In the genomic region with DNA sequence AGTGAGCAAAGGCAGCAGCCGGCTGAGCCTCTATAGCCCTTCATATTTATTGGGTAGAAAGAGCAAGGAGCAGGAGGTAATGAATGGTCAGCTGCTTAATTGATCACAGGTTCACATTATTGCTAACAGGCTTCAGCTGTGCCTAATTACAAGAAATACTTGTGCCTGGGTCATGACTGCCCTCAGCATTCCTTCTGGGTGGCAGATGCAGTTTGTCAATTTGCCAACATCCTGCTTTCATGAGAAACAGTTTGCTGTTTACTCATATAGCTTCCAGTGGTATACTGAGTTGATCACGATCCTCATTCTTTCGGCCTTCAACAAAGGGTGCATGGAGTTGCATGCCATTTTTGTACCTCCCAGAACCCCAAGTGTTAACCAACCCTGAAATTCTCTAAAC, we compare ENCODE assay signal across 19 cellular contexts.
DNase-seq lines count a peak whose midpoint lies in the region; ATAC-seq and TF ChIP-seq lines count a peak whose summit lies in the region.
"Had no signal": no experiment of that assay in that cellular context is flagged by ENCODE, and none has a peak within 500 bp of the region (broad histone marks: within the 10 kb centered on the region; RNA-seq: fewer than 3 reads in every experiment).

No MANE protein-coding gene starts in this region.

- H3K18ac ChIP-seq in trophoblast cell (ENCODE audit: low read length), result no peak overlapping the region

- no peak overlapping the region for H4K8ac ChIP-seq in trophoblast cell (ENCODE audit: low read depth, low read length)

- H2AK5ac ChIP-seq in trophoblast cell (ENCODE audit: low read length), result no peak overlapping the region

- H3K9me3 ChIP-seq in RWPE2 (ENCODE audit: severe bottlenecking), result no peaks in the 10 kb centered on the region
- H3K9me3 ChIP-seq in trophoblast cell (ENCODE audit: insufficient read depth, low read depth, low read length), result peaks cover 2% of the 10 kb centered on the region
- H3K9me3 ChIP-seq: BLaER1, Peyer's patch had no signal

- H3K4me2 ChIP-seq in trophoblast cell (ENCODE audit: low read length), result no peak overlapping the region
- H3K4me2 ChIP-seq: BLaER1 had no signal

- no peak overlapping the region for H4K12ac ChIP-seq in trophoblast cell (ENCODE audit: low read depth, low read length)

- DNase-seq in EL (peak; percentile 54), RWPE2 (ENCODE audit: low spot score) (no peak), fibroblast of gingiva (ENCODE audit: low read depth) (peak; percentile 69), trophoblast cell (peak in 1 of 2 donors; percentile 38), NCI-H187 treated with DMSO at 0.1 percent for 48 hours (lab: John Stamatoyannopoulos, UW) (no peak), NCI-H2196 (lab: John Stamatoyannopoulos, UW; ENCODE audit: unreplicated experiment) (no peak)
- DNase-seq: CD8-positive, alpha-beta memory T cell; H9; IMR-90; Kasumi-1; NCI-H1417; NCI-H2029; NCI-H2171 treated with DMSO at 0.1 percent for 48 hours; NCI-H510A; NCI-H82; Peyer's patch; SIG-M5 had no signal

- H3K79me2 ChIP-seq in trophoblast cell (ENCODE audit: control insufficient read depth, insufficient read depth, low read length, poor library complexity), result no peaks in the 10 kb centered on the region

- H2BK12ac ChIP-seq in trophoblast cell (ENCODE audit: low read length), result no peak overlapping the region

- no peak overlapping the region for H2AFZ ChIP-seq in trophoblast cell (ENCODE audit: insufficient read depth, low read length, poor library complexity)

- H3K36me3 ChIP-seq in RWPE2 (ENCODE audit: low read depth) (no peaks in the 10 kb centered on the region), trophoblast cell (ENCODE audit: control insufficient read depth in 1 of 2, insufficient read depth in 2 of 2, low read length in 2 of 2) (no peaks in the 10 kb centered on the region)
- H3K36me3 ChIP-seq: BLaER1, Peyer's patch had no signal

- ATAC-seq in RWPE2 (ENCODE audit: low read depth) (no peak), HG02852 (IDR thresholded peaks at IDR 0.05; ENCODE audit: unreplicated experiment) (no peak)

- no peak overlapping the region for H3K23ac ChIP-seq in trophoblast cell (ENCODE audit: low read length)

- no peak overlapping the region for H2BK5ac ChIP-seq in trophoblast cell (ENCODE audit: low read depth, low read length, poor library complexity)

- H3K4me3 ChIP-seq in RWPE2 (ENCODE audit: severe bottlenecking), result no peak overlapping the region
- H3K4me3 ChIP-seq in trophoblast cell (ENCODE audit: low read depth, low read length), result no peak overlapping the region
- H3K4me3 ChIP-seq: BLaER1, Peyer's patch had no signal

- no peak for TF ChIP-seq CTCF in RWPE2 (IDR thresholded peaks at IDR 0.05; ENCODE audit: poor library complexity, severe bottlenecking)

- no peak overlapping the region for H3K9ac ChIP-seq in trophoblast cell (ENCODE audit: low read length)
- H3K9ac ChIP-seq: BLaER1 had no signal

- peaks cover 49% of the 10 kb centered on the region for H3K4me1 ChIP-seq in RWPE2 (ENCODE audit: insufficient read depth, poor library complexity, severe bottlenecking)
- no peaks in the 10 kb centered on the region for H3K4me1 ChIP-seq in trophoblast cell (ENCODE audit: control insufficient read depth in 1 of 2, insufficient read depth in 2 of 2, low read length in 2 of 2)
- H3K4me1 ChIP-seq: BLaER1, Peyer's patch had no signal

- H3K14ac ChIP-seq in trophoblast cell (ENCODE audit: low read length), result no peak overlapping the region

- H3K79me1 ChIP-seq in trophoblast cell (ENCODE audit: low read length), result peaks cover 7% of the 10 kb centered on the region

- no CpG with 5 or more reads among the region's 3 CpGs for WGBS in trophoblast cell (ENCODE audit: extremely low coverage, insufficient coverage, insufficient read length)

- H3K27ac ChIP-seq in RWPE2 (ENCODE audit: poor library complexity, severe bottlenecking), result peak overlapping the region; percentile 94
- no peak overlapping the region for H3K27ac ChIP-seq in trophoblast cell (ENCODE audit: low read depth, low read length)
- H3K27ac ChIP-seq: BLaER1, Peyer's patch had no signal

- H3K27me3 ChIP-seq in RWPE2 (ENCODE audit: insufficient read depth, poor library complexity, severe bottlenecking) (no peaks in the 10 kb centered on the region), trophoblast cell (ENCODE audit: insufficient read depth, low read length) (no peaks in the 10 kb centered on the region)
- H3K27me3 ChIP-seq: BLaER1, Peyer's patch had no signal

- peak overlapping the region; percentile 4 for H4K91ac ChIP-seq in trophoblast cell (ENCODE audit: low read depth, low read length)

- no peak overlapping the region for H2BK120ac ChIP-seq in trophoblast cell (ENCODE audit: insufficient read depth, low read length, poor library complexity)

- H3K4ac ChIP-seq in trophoblast cell (ENCODE audit: low read depth, low read length), result no peak overlapping the region

Comparison
In these comparisons a context has a peak if more than half of its experiments do, and no peak if none do; other contexts are left out.
1. DNase-seq: peak in EL (single experiment) and fibroblast of gingiva (single experiment); none in RWPE2 (single experiment), NCI-H187 treated with DMSO at 0.1 percent for 48 hours (single experiment) and NCI-H2196 (single experiment).